ENCODE assay signal across 18 cellular contexts in the genomic region with DNA sequence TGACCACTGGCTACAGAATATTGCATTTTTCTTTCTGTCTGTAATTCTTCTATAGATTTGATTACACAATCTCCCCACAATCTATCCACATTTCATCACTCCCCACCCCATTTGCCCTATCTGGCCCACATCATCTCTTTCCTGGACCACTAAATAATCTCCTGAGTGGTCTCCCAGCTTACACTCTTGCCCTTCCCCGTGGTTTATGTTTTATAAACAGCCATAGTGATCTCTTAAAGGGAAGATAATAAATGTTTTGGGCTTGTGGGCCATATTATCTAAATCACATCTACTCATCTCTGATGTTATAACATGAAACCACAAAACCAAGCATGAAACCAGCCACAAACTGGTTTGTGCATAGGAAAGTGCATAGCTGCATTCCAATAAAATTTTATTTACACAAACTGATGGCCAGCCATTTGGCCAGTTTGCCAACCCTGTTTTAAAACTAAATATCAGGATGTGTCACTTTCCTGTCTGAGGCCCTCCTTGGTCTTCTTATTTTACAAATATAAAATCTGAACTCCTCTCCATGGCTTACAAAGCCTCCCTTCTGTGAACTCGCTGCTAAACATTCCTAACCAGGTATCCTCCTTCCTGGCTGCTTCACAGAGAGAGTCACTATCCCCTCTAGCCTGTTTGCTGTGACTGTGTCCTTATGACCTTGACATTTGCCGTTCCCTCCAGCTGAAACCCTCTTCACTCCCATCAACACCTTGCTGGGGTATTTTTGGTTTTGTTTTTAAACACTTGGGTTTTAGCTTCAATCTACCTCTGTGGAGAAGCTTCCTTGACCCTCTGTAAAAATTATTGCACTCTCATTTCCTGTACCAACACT.
DNase-seq lines count a peak whose midpoint lies in the region; ATAC-seq, FAIRE-seq and TF ChIP-seq lines count a peak whose summit lies in the region.
"Had no signal": no experiment of that assay in that cellular context is flagged by ENCODE, and none has a peak within 500 bp of the region (broad histone marks: within the 10 kb centered on the region; RNA-seq: fewer than 3 reads in every experiment).

No MANE protein-coding gene starts in this region.

- ATAC-seq in SK-N-SH treated with all-trans-retinoic acid at 6 μM for 48 hours (peak; percentile 41; the same call in 2 of the 3 replicates), GM21619 (IDR thresholded peaks at IDR 0.05; ENCODE audit: unreplicated experiment) (no peak)
- ATAC-seq: K562, natural killer cell had no signal

- no peaks in the 10 kb centered on the region for H3K27me3 ChIP-seq in ACC112 (ENCODE audit: insufficient read depth, low read length)
- H3K27me3 ChIP-seq: ascending aorta, dorsolateral prefrontal cortex had no signal

- peak; percentile 74 for FAIRE-seq in H54 (lab: Jason Lieb, UNC)
- FAIRE-seq: K562 had no signal

- no peaks in the 10 kb centered on the region for H3K36me3 ChIP-seq in ACC112 (ENCODE audit: insufficient read depth, low read length)
- H3K36me3 ChIP-seq: ascending aorta, thoracic aorta had no signal

- H3K4me3 ChIP-seq in ACC112 (ENCODE audit: low read depth, low read length) (no peak overlapping the region), foreskin fibroblast (ENCODE audit: low read depth in 1 of 2, low read length in 2 of 2) (no peak overlapping the region)
- H3K4me3 ChIP-seq: ascending aorta, dorsolateral prefrontal cortex, K562, thoracic aorta had no signal

- peak overlapping the region; percentile 10 for H3K27ac ChIP-seq in ACC112 (ENCODE audit: low read depth, low read length)
- H3K27ac ChIP-seq: ascending aorta, dorsolateral prefrontal cortex, thoracic aorta had no signal

- no peaks in the 10 kb centered on the region for H3K79me2 ChIP-seq in ACC112 (ENCODE audit: control insufficient read depth, insufficient read depth, low read length, unreplicated experiment)

- peaks cover 20% of the 10 kb centered on the region for H3K4me1 ChIP-seq in ACC112 (ENCODE audit: control insufficient read depth, insufficient read depth, low read length, unreplicated experiment)

- no peak for TF ChIP-seq CTCF in foreskin fibroblast (IDR thresholded peaks at IDR 0.05; ENCODE audit: low read depth, low read length)

- no peak for TF ChIP-seq POLR2A in H54 (IDR thresholded peaks at IDR 0.05; ENCODE audit: low read depth, low read length)

- no peak overlapping the region for H2AFZ ChIP-seq in ACC112 (ENCODE audit: low read length, unreplicated experiment)

- DNase-seq in H54 (ENCODE audit: insufficient read length, low spot score), result no peak
- peak; percentile 60 to 63 for DNase-seq in foreskin fibroblast
- DNase-seq in stimulated activated CD4-positive, alpha-beta T cell treated with anti-CD3 and anti-CD28 coated beads, Interleukin-12 subunit alpha, Interleukin-12 subunit beta, amount 100 ng/mL, for 4 hours, result no peak
- DNase-seq in NCI-H1436 (lab: John Stamatoyannopoulos, UW), result no peak
- no peak for DNase-seq in activated CD8-positive, alpha-beta memory T cell treated with anti-CD3 and anti-CD28 coated beads, Interleukin-2, amount 50 U/mL, for 48 hours
- DNase-seq: Calu3; dorsolateral prefrontal cortex; natural killer cell; NCI-H446; OCI-M1; retina; stimulated activated CD4-positive, alpha-beta T cell treated with anti-CD3 and anti-CD28 coated beads, Interleukin-2, amount 100 ng/mL, for 48 hours had no signal

TF ChIP-seq in SK-N-SH treated with all-trans-retinoic acid at 6 μM for 48 hours, 23 proteins besides CTCF, POLR2A, EP300 and RAD21:
- TF ChIP-seq ISL1 (CRISPR knock-in tag; IDR thresholded peaks at IDR 0.05) (peak; percentile 56; the same call in 1 of the 2 replicates), BACH2 (CRISPR knock-in tag; IDR thresholded peaks at IDR 0.05; ENCODE audit: borderline replicate concordance) (no peak), PPARA (CRISPR knock-in tag; IDR thresholded peaks at IDR 0.05; ENCODE audit: borderline replicate concordance) (no peak)

Comparison
In these comparisons a context has a peak if more than half of its experiments do, and no peak if none do; other contexts are left out.
1. DNase-seq: peak in foreskin fibroblast (2 of 2); none in H54 (single experiment), stimulated activated CD4-positive, alpha-beta T cell treated with anti-CD3 and anti-CD28 coated beads, Interleukin-12 subunit alpha, Interleukin-12 subunit beta, amount 100 ng/mL, for 4 hours (single experiment), NCI-H1436 (single experiment) and activated CD8-positive, alpha-beta memory T cell treated with anti-CD3 and anti-CD28 coated beads, Interleukin-2, amount 50 U/mL, for 48 hours (single experiment).